22 cellular contexts compared by ENCODE assay signal in genomic region chr18:78610179-78610578, GRCh38.
"Had no signal": no experiment of that assay in that cellular context is flagged by ENCODE, and none has a peak within 500 bp of the region (broad histone marks: within the 10 kb centered on the region; RNA-seq: fewer than 3 reads in every experiment).

No MANE protein-coding gene starts in this region.

- H3K27me3 ChIP-seq: SJSA1 had no signal

- H3K4me1 ChIP-seq: SJSA1 had no signal

- FAIRE-seq: RCC 7860 had no signal

- H3K36me3 ChIP-seq: SJSA1 had no signal

- DNase-seq: IMR-90, Karpas-422, KG1, MM.1S, NCI-H1092 treated with DMSO at 0.1 percent for 48 hours, NCI-H1436, NCI-H187, NCI-H2029, NCI-H2081 treated with DMSO at 0.1 percent for 48 hours, NCI-H2171, NCI-H226, NCI-H446, NCI-H510A, NCI-H524 treated with DMSO at 0.1 percent for 48 hours, NCI-H69, NCI-H774, Right ventricle myocardium superior, RPMI8226, SIG-M5 had no signal

- H3K27ac ChIP-seq: SJSA1, SK-N-MC had no signal

- H3K4me3 ChIP-seq: SJSA1, SK-N-MC had no signal
